In the genomic region with DNA sequence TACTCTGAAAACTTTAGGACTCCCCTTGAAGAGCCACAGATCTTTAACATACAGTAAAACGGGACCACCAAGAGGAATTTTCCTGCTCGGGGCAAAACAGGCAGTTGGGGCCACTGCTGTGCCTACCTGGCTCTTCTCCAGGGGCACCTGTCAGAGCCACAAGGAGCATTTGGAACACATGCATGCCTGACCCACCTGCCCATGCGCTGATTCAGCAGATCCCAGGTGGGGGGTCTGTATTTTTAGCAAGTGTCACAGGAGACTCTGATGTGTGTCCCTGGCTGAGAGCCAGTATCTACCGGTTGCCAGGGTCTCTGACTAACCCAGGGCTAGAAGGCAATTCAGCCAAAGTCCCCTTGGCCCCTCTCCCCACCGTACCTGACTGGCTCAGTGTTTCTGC, we compare ENCODE assay signal across 10 cellular contexts. TPM values are rescaled to one million over a fixed set of nuclear protein-coding genes. Genes with fewer than 3 reads are reported as not detected.
DNase-seq lines count a peak whose midpoint lies in the region; TF ChIP-seq lines count a peak whose summit lies in the region.
"Had no signal": no experiment of that assay in that cellular context is flagged by ENCODE, and none has a peak within 500 bp of the region (broad histone marks: within the 10 kb centered on the region; RNA-seq: fewer than 3 reads in every experiment).

No MANE protein-coding gene starts in this region.

- H3K36me3 ChIP-seq in BLaER1 treated with 17β-estradiol and CSF1 and Interleukin-3, amounts not matched to agents 10 nM and 100 nM, result peaks cover 0 to 13% (median 0%) of the 10 kb centered on the region in 11 experiments; a peak in 5 of 22 replicates
- H3K36me3 ChIP-seq in neutrophil, result peaks cover 13% of the 10 kb centered on the region
- H3K36me3 ChIP-seq in esophagus squamous epithelium, result no peaks in the 10 kb centered on the region

- intact Hi-C loops in esophagus squamous epithelium (cut with DNase I), result loop anchor here (10.0 kb wide), 1 partner anchor 55 kb away; the partner anchor contains the start of gene TSFM

- H3K4me2 ChIP-seq in BLaER1 treated with 17β-estradiol and CSF1 and Interleukin-3, amounts not matched to agents 10 nM and 100 nM, result peak overlapping the region; percentile 91 to 99 (median 95); a peak in 21 of 22 replicates

- 39% methylated on average over 4 of the region's 5 CpGs; no CpG with 5 or more reads in 1 of the 2 donors for WGBS in esophagus squamous epithelium, 2 donors

- no peaks in the 10 kb centered on the region for H3K27me3 ChIP-seq in BLaER1 treated with 17β-estradiol and CSF1 and Interleukin-3, amounts not matched to agents 10 nM and 100 nM
- H3K27me3 ChIP-seq in neutrophil (no peaks in the 10 kb centered on the region), esophagus squamous epithelium (no peaks in the 10 kb centered on the region)

- TF ChIP-seq CTCF in neutrophil (IDR thresholded peaks at IDR 0.05) (no peak), esophagus squamous epithelium (IDR thresholded peaks at IDR 0.05) (no peak)

- TF ChIP-seq POLR2A in esophagus squamous epithelium (IDR thresholded peaks at IDR 0.05), result no peak

- no peak overlapping the region for H3K27ac ChIP-seq in BLaER1 treated with 17β-estradiol and CSF1 and Interleukin-3, amounts not matched to agents 10 nM and 100 nM
- H3K27ac ChIP-seq in neutrophil (peak overlapping the region; percentile 72), esophagus squamous epithelium (peak overlapping the region in 2 of 4 donors; percentile 5 to 71)

- no peak overlapping the region for H3K4me3 ChIP-seq in BLaER1 treated with 17β-estradiol and CSF1 and Interleukin-3, amounts not matched to agents 10 nM and 100 nM
- H3K4me3 ChIP-seq in neutrophil (ENCODE audit: low read depth in 1 of 2, low read length in 1 of 2) (peak overlapping the region in 1 of 2 experiments; percentile 21), esophagus squamous epithelium (peak overlapping the region in 1 of 4 donors; percentile 36)

- H3K9ac ChIP-seq in BLaER1 treated with 17β-estradiol and CSF1 and Interleukin-3, amounts not matched to agents 10 nM and 100 nM, result peak overlapping the region in 1 of 11 experiments; percentile 15; a peak in 1 of 22 replicates

- no peaks in the 10 kb centered on the region for H3K9me3 ChIP-seq in BLaER1 treated with 17β-estradiol and CSF1 and Interleukin-3, amounts not matched to agents 10 nM and 100 nM (replicated peaks in 1 of 11)
- H3K9me3 ChIP-seq in neutrophil (no peaks in the 10 kb centered on the region), esophagus squamous epithelium (no peaks in the 10 kb centered on the region)

- peaks cover 95 to 100% (median 97%) of the 10 kb centered on the region in 10 experiments for H3K4me1 ChIP-seq in BLaER1 treated with 17β-estradiol and CSF1 and Interleukin-3, amounts not matched to agents 10 nM and 100 nM
- H3K4me1 ChIP-seq in neutrophil (ENCODE audit: control insufficient read depth in 1 of 2, insufficient read depth in 1 of 2, low read depth in 1 of 2, low read length in 1 of 2) (peaks cover 97 to 98% of the 10 kb centered on the region in 2 experiments), esophagus squamous epithelium (peaks cover 84 to 100% (median 95%) of the 10 kb centered on the region in 3 donors)

- peaks cover 100% of the 10 kb centered on the region in 11 experiments for H4K20me1 ChIP-seq in BLaER1 treated with 17β-estradiol and CSF1 and Interleukin-3, amounts not matched to agents 10 nM and 100 nM

- peak; percentile 70 for DNase-seq in NCI-H1105 treated with DMSO at 0.1 percent for 48 hours (lab: John Stamatoyannopoulos, UW)
- DNase-seq in cerebellar cortex (ENCODE audit: low spot score), result peak; percentile 89
- DNase-seq in stimulated activated naive CD4-positive, alpha-beta T cell treated with Interleukin-2 at 50 U/mL for 16 hours (lab: John Stamatoyannopoulos, UW), result no peak
- no peak for DNase-seq in midbrain (lab: John Stamatoyannopoulos, UW)
- DNase-seq in esophagus squamous epithelium (lab: John Stamatoyannopoulos, UW), result no peak
- no peak for DNase-seq in stimulated activated CD4-positive, alpha-beta T cell treated with anti-CD3 and anti-CD28 coated beads, Interleukin-12 subunit alpha, Interleukin-12 subunit beta, amount 100 ng/mL, for 4 hours
- DNase-seq: stimulated activated CD4-positive, alpha-beta T cell treated with anti-CD3 and anti-CD28 coated beads, Interleukin-4, amount 100 ng/mL, for 4 hours had no signal

RNA-seq across cellular contexts. Expression of gene CTDSP2, which starts 6.5 kb away (rescaled TPM):
- total RNA-seq in esophagus squamous epithelium, result 100 to 1,000 TPM in 1 of 4 donors, 10 to 100 TPM in 3; 47.1 to 120 (median 71.7) TPM

RNA-seq across cellular contexts. Expression of gene AVIL, which starts 21.5 kb away (rescaled TPM):
- 1 to 10 TPM; 1.9 to 3.4 (median 2.5) TPM for total RNA-seq in esophagus squamous epithelium
- total RNA-seq: Daoy had no signal

RNA-seq across cellular contexts. Expression of gene TSFM, which starts 57.4 kb away (rescaled TPM):
- 10 to 100 TPM; 18.5 to 37.2 (median 24.7) TPM for total RNA-seq in esophagus squamous epithelium

Comparison
In these comparisons a context has a peak if more than half of its experiments do, and no peak if none do; other contexts are left out.
1. DNase-seq: peak in NCI-H1105 treated with DMSO at 0.1 percent for 48 hours (single experiment) and cerebellar cortex (single experiment); none in stimulated activated naive CD4-positive, alpha-beta T cell treated with Interleukin-2 at 50 U/mL for 16 hours (single experiment), midbrain (single experiment), esophagus squamous epithelium (single experiment) and stimulated activated CD4-positive, alpha-beta T cell treated with anti-CD3 and anti-CD28 coated beads, Interleukin-12 subunit alpha, Interleukin-12 subunit beta, amount 100 ng/mL, for 4 hours (single experiment).